In the genomic region with DNA sequence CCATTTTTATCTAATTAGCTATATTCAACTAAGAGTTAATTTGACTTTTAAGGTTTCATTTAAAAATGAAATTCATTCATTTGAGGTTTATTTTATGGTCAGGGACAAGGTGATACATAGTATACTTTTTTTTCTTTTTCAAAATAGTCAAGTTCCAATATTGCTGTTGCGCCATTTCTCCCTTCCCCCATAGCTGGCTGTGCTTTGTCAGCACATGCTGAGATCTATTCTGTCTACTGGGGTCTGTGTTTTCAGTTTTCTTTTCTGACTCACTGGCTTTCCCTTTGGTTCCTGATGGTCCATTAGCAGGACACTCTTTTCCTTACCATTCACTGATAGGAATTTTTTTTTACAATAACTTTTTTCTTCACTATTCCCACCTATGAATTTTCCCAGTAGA, we compare ENCODE assay signal across 2 cellular contexts.
TF ChIP-seq lines count a peak whose summit lies in the region.

No MANE protein-coding gene starts in this region.

TF ChIP-seq in HCT116, 20 proteins besides CTCF, POLR2A, EP300 and RAD21:
- TF ChIP-seq EZH2 (IDR thresholded peaks at IDR 0.05): no peak
- TF ChIP-seq ZFX (IDR thresholded peaks at IDR 0.05): no peak
- TF ChIP-seq, protein P1, sequence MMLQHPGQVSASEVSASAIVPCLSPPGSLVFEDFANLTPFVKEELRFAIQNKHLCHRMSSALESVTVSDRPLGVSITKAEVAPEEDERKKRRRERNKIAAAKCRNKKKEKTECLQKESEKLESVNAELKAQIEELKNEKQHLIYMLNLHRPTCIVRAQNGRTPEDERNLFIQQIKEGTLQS (IDR thresholded peaks at IDR 0.05): no peak
TF ChIP-seq in HCT116: peak in this region for 0.

TF ChIP-seq in H1, 55 proteins besides CTCF, POLR2A, EP300 and RAD21:
- TF ChIP-seq CEBPB (IDR thresholded peaks at IDR 0.05; ENCODE audit: low read depth, low read length): peak; percentile 82
- no peak for TF ChIP-seq ZNF274 (IDR thresholded peaks at IDR 0.05; ENCODE audit: borderline replicate concordance, extremely low read depth, low read length)
- TF ChIP-seq TBP (IDR thresholded peaks at IDR 0.05; ENCODE audit: low read depth, low read length): no peak
- TF ChIP-seq SP4 (IDR thresholded peaks at IDR 0.05; ENCODE audit: low read length): no peak
- TF ChIP-seq SUZ12 (IDR thresholded peaks at IDR 0.05; ENCODE audit: low read length): no peak
